Comparison of ENCODE assay signal across 7 cellular contexts in genomic region chr11:16889010-16889409, GRCh38.
A peak's percentile ranks its signal among the peaks of the same experiment; 100 is the strongest.
DNase-seq lines count a peak whose midpoint lies in the region; ATAC-seq, FAIRE-seq and TF ChIP-seq lines count a peak whose summit lies in the region.
"Not testable (repeated sequence)": the region's sequence is repeated elsewhere in the genome, so short reads cannot be mapped to it uniquely, and the experiment has no call there.

No MANE protein-coding gene starts in this region.

- ATAC-seq in esophagus mucosa = peak; percentile 19

- not testable (repeated sequence) for H3K9me2 ChIP-seq in PC-9 (ENCODE audit: insufficient read depth)

- CTCF ChIA-PET in PC-9 (lab: Charles Lee); mammary epithelial cell (lab: Charles Lee; ENCODE audit: low non-redundant PET): not testable (repeated sequence)

- H4K20me1 ChIP-seq in PC-9 (ENCODE audit: insufficient read depth); mammary epithelial cell (ENCODE audit: insufficient read depth, low read length): not testable (repeated sequence)

- WGBS in mammary epithelial cell (ENCODE audit: low coverage, missing lambda C conversion rate) = 54% methylated on average over 4 of the region's 4 CpGs

- H3K9ac ChIP-seq in mammary epithelial cell (ENCODE audit: insufficient read depth, low read length) = not testable (repeated sequence)

- dilution Hi-C loops in mammary epithelial cell (cut with HindIII; ENCODE audit: low sequenced_read_pairs) = not testable (repeated sequence)

- not testable (repeated sequence) for H2AFZ ChIP-seq in PC-9; mammary epithelial cell (ENCODE audit: low read depth, low read length)

- not testable (repeated sequence) for H3K4me3 ChIP-seq in PC-9; mammary epithelial cell (replicated peaks in 1 of 3; ENCODE audit: insufficient read depth in 1 of 3, low read depth in 2 of 3, low read length in 3 of 3)

- H3K79me2 ChIP-seq in PC-9 (ENCODE audit: low read depth) = peaks cover 53% of the 10 kb centered on the region
- H3K79me2 ChIP-seq in mammary epithelial cell (ENCODE audit: insufficient read depth, low read length) = not testable (repeated sequence)

- H3K4me1 ChIP-seq in PC-9 (replicated peaks; ENCODE audit: insufficient read depth) = peaks cover 53% of the 10 kb centered on the region
- peaks cover 29% of the 10 kb centered on the region for H3K4me1 ChIP-seq in mammary epithelial cell (ENCODE audit: insufficient read depth, low read length)

- peak; percentile 73 for DNase-seq in Caki2 (ENCODE audit: low read depth)
- not testable (repeated sequence) for DNase-seq in HTR-8/SVneo (ENCODE audit: insufficient read length, low spot score); urothelium cell line (ENCODE audit: low spot score)
- peak; percentile 16 to 72 for DNase-seq in PC-9
- peak; percentile 24 for DNase-seq in mammary epithelial cell
- peak; percentile 13 for DNase-seq in mucosa of gallbladder (ENCODE audit: low spot score)

- peaks cover 31% of the 10 kb centered on the region for H3F3A ChIP-seq in PC-9 (ENCODE audit: insufficient read depth, low read depth)

- peak overlapping the region; percentile 78; the same call in 1 of the 2 replicates for H3K27ac ChIP-seq in PC-9
- not testable (repeated sequence) for H3K27ac ChIP-seq in mammary epithelial cell (ENCODE audit: insufficient read depth, low read depth, low read length)

- not testable (repeated sequence) for H3K36me3 ChIP-seq in PC-9 (ENCODE audit: low read depth); mammary epithelial cell (ENCODE audit: insufficient read depth, low read length)

- H3K4me2 ChIP-seq in PC-9; mammary epithelial cell (ENCODE audit: insufficient read depth, low read depth, low read length): not testable (repeated sequence)

- not testable (repeated sequence) for TF ChIP-seq CTCF in PC-9 (conservative IDR thresholded peaks at IDR 0.05); mammary epithelial cell (conservative IDR thresholded peaks at IDR 0.05 in 1 of 2, IDR thresholded peaks at IDR 0.05 in 1 of 2; ENCODE audit: extremely low read depth in 1 of 2, insufficient read depth in 1 of 2, low read depth in 1 of 2, low read length in 2 of 2)

- FAIRE-seq in HTR-8/SVneo (lab: Jason Lieb, UNC) (peak; percentile 65), urothelium cell line (lab: Jason Lieb, UNC) (peak; percentile 48)

- not testable (repeated sequence) for H3K27me3 ChIP-seq in PC-9 (ENCODE audit: insufficient read depth, low read depth); mammary epithelial cell (ENCODE audit: insufficient read depth, low read length)

- BruUV-seq in PC-9 (replicated peaks; lab: Mats Ljungman, UMichigan); mammary epithelial cell (replicated peaks; lab: Mats Ljungman, UMichigan): not testable (repeated sequence)

- POLR2A ChIA-PET in PC-9 (lab: Charles Lee; ENCODE audit: unreplicated experiment) = not testable (repeated sequence)

- H3K9me3 ChIP-seq in PC-9 (ENCODE audit: insufficient read depth, low read depth) (peaks cover 10% of the 10 kb centered on the region), mammary epithelial cell (replicated peaks; ENCODE audit: insufficient read depth, low read length) (peaks cover 10% of the 10 kb centered on the region)

- in situ Hi-C loops in Caki2 (cut with HindIII; ENCODE audit: low pct_unique_long_range_greater_than_20kb, low sequenced_read_pairs); mammary epithelial cell (cut with MboI; ENCODE audit: low sequenced_read_pairs in 2 of 2): not testable (repeated sequence)

- intact Hi-C loops in PC-9 (cut with micrococcal nuclease; ENCODE audit: unreplicated experiment); mammary epithelial cell (cut with micrococcal nuclease): not testable (repeated sequence)
